In genomic region chr19:42193294-42193693, GRCh38 we compare ENCODE assay signal across 13 cellular contexts. TPM values are rescaled to one million over a fixed set of nuclear protein-coding genes. Genes with fewer than 3 reads are reported as not detected.
DNase-seq lines count a peak whose midpoint lies in the region; ATAC-seq and TF ChIP-seq lines count a peak whose summit lies in the region.
"Had no signal": no experiment of that assay in that cellular context is flagged by ENCODE, and none has a peak within 500 bp of the region (broad histone marks: within the 10 kb centered on the region; RNA-seq: fewer than 3 reads in every experiment).

No MANE protein-coding gene starts in this region.

- no peak for TF ChIP-seq POLR2A in transverse colon (IDR thresholded peaks at IDR 0.05)

- H3K27ac Mint-ChIP-seq in Calu3 (ENCODE audit: unreplicated experiment), result peak overlapping the region; percentile 99
- H3K27ac Mint-ChIP-seq: CD8-positive, alpha-beta T cell had no signal

- no peak for ATAC-seq in HG02759 (IDR thresholded peaks at IDR 0.05; ENCODE audit: unreplicated experiment)
- ATAC-seq: CD8-positive, alpha-beta T cell had no signal

- BruUV-seq in Calu3 (replicated peaks; lab: Mats Ljungman, UMichigan), result no TSS peak
- no TSS peak for BruUV-seq in PC-9 (replicated peaks; lab: Mats Ljungman, UMichigan)

- intact Hi-C loops in Calu3 (cut with micrococcal nuclease; ENCODE audit: unreplicated experiment) (no loop called here), PC-9 (cut with micrococcal nuclease; ENCODE audit: unreplicated experiment) (no loop called here), transverse colon (cut with DNase I; ENCODE audit: low total_unique reads) (no loop called here)

- no peak overlapping the region for H2AFZ ChIP-seq in PC-9
- H2AFZ ChIP-seq: GM23248 had no signal

- H3K36me3 ChIP-seq in PC-9 (ENCODE audit: low read depth) (no peaks in the 10 kb centered on the region; the same call in 1 of the 2 replicates), transverse colon (peaks cover 0 to 1% (median under 1%) of the 10 kb centered on the region in 4 donors)
- H3K36me3 ChIP-seq: BE2C had no signal

- no peaks in the 10 kb centered on the region for H4K20me1 ChIP-seq in PC-9 (ENCODE audit: insufficient read depth)

- no peak overlapping the region for H3K4me3 Mint-ChIP-seq in Calu3 (ENCODE audit: low read depth, unreplicated experiment)
- H3K4me3 Mint-ChIP-seq: CD8-positive, alpha-beta T cell had no signal

- H3K79me2 ChIP-seq in PC-9 (ENCODE audit: low read depth), result no peaks in the 10 kb centered on the region

- H3K27me3 ChIP-seq in PC-9 (ENCODE audit: insufficient read depth, low read depth), result no peaks in the 10 kb centered on the region
- no peaks in the 10 kb centered on the region for H3K27me3 ChIP-seq in transverse colon

- H3K4me1 ChIP-seq in PC-9 (replicated peaks; ENCODE audit: insufficient read depth) (peaks cover 41% of the 10 kb centered on the region), transverse colon (peaks cover 6 to 48% (median 24%) of the 10 kb centered on the region in 4 donors)
- H3K4me1 ChIP-seq: BE2C had no signal

- H3F3A ChIP-seq in PC-9 (ENCODE audit: insufficient read depth, low read depth), result peaks cover 38% of the 10 kb centered on the region

- DNase-seq in Calu3 (no peak), PC-9 (no peak), epithelial cell of prostate (ENCODE audit: low read depth, low spot score) (no peak), transverse colon (no peak), OCI-M1 (lab: John Stamatoyannopoulos, UW) (no peak)
- DNase-seq in stimulated activated CD4-positive, alpha-beta T cell treated with anti-CD3 and anti-CD28 coated beads, Interleukin-4, amount 100 ng/mL, for 24 hours, result no peak
- DNase-seq: BE2C; CD8-positive, alpha-beta T cell; COR-L47; GF-D8; GM23248 had no signal

- no peaks in the 10 kb centered on the region for H3K9me2 ChIP-seq in PC-9 (ENCODE audit: insufficient read depth)

- H3K4me2 ChIP-seq in PC-9, result no peak overlapping the region

- H3K27ac ChIP-seq in PC-9 (peak overlapping the region; percentile 94), epithelial cell of prostate (peak overlapping the region; percentile 1), transverse colon (peak overlapping the region; percentile 82 to 86 (median 84))
- H3K27ac ChIP-seq: C4-2B, GM23248 had no signal

- H3K4me3 ChIP-seq in PC-9 (no peak overlapping the region), transverse colon (no peak overlapping the region)
- H3K4me3 ChIP-seq: GM23248 had no signal

- peaks cover 3% of the 10 kb centered on the region for H3K9me3 Mint-ChIP-seq in Calu3 (ENCODE audit: low read depth, unreplicated experiment)
- H3K9me3 Mint-ChIP-seq: CD8-positive, alpha-beta T cell had no signal

- H3K9me3 ChIP-seq in PC-9 (ENCODE audit: insufficient read depth, low read depth) (no peaks in the 10 kb centered on the region), transverse colon (peaks cover 0 to 6% of the 10 kb centered on the region in 2 donors)
- H3K9me3 ChIP-seq: BE2C had no signal

- no peak for TF ChIP-seq EP300 in transverse colon (IDR thresholded peaks at IDR 0.05; ENCODE audit: low read depth)

- TF ChIP-seq CTCF in Calu3 (IDR thresholded peaks at IDR 0.05; ENCODE audit: unreplicated experiment), result no peak
- no peak for TF ChIP-seq CTCF in PC-9 (conservative IDR thresholded peaks at IDR 0.05)
- TF ChIP-seq CTCF in transverse colon (IDR thresholded peaks at IDR 0.05), result no peak

- 74% methylated on average over 1 of the region's 1 CpG; no CpG with 5 or more reads in 1 of the 2 donors for WGBS in transverse colon (ENCODE audit: low coverage in 1 of 2), 2 donors

- H3K36me3 Mint-ChIP-seq in Calu3 (ENCODE audit: insufficient read depth, unreplicated experiment), result peaks cover 50% of the 10 kb centered on the region

- CTCF ChIA-PET in Calu3 (lab: Charles Lee), result interaction anchor here (0.7 kb wide), 1 partner anchor 8 kb away, joined by 3 read pairs; no protein-coding TSS in a partner anchor
- CTCF ChIA-PET in PC-9 (lab: Charles Lee), result interaction anchor here (0.7 kb wide), 1 partner anchor 105 kb away, joined by 11 read pairs; no protein-coding TSS in a partner anchor

- H3K4me1 Mint-ChIP-seq in Calu3 (ENCODE audit: low read depth, unreplicated experiment), result peaks cover 59% of the 10 kb centered on the region

- POLR2A ChIA-PET in PC-9 (lab: Charles Lee; ENCODE audit: unreplicated experiment), result no interaction called here

- in situ Hi-C loops in transverse colon (cut with MboI; ENCODE audit: low pct_ligation_motif_present in 1 of 4, low pct_unique_long_range_greater_than_20kb in 1 of 4, low sequenced_read_pairs in 3 of 4), result no loop called here

- H3K27me3 Mint-ChIP-seq in Calu3 (ENCODE audit: unreplicated experiment), result no peaks in the 10 kb centered on the region

RNA-seq across cellular contexts. Expression of gene DEDD2, which starts 24.2 kb away (rescaled TPM):
- total RNA-seq in Calu3 (2022) (67.5 and 78.3 TPM in 2 replicates), PC-9 (2021) (45.6 and 49.6 TPM in 2 replicates), transverse colon (10 to 100 TPM; 52.2 to 90.8 (median 63.0) TPM)

RNA-seq across cellular contexts. Expression of gene ZNF526, which starts 26.8 kb away (rescaled TPM):
- total RNA-seq in Calu3 (2022), result 25.4 and 32.3 TPM in 2 replicates
- 13.4 and 13.9 TPM in 2 replicates for total RNA-seq in PC-9 (2021)
- total RNA-seq in transverse colon, result 10 to 100 TPM in 1 of 4 donors, 1 to 10 TPM in 3; 6.4 to 19.5 (median 6.8) TPM

RNA-seq across cellular contexts. Expression of gene GSK3A, which starts 49.1 kb away (rescaled TPM):
- total RNA-seq in Calu3 (2022), result 58.8 and 60.6 TPM in 2 replicates
- 37.4 and 44.6 TPM in 2 replicates for total RNA-seq in PC-9 (2021)
- 10 to 100 TPM; 10.7 to 46.4 (median 31.0) TPM for total RNA-seq in transverse colon

Comparison
In these comparisons a context has a peak if more than half of its experiments do, and no peak if none do; other contexts are left out.
1. H3K27ac ChIP-seq: peak in every context shown above with its lines; median percentile 94 in PC-9; 84 in transverse colon; 1 in epithelial cell of prostate.